27 cellular contexts compared by ENCODE assay signal in the genomic region with DNA sequence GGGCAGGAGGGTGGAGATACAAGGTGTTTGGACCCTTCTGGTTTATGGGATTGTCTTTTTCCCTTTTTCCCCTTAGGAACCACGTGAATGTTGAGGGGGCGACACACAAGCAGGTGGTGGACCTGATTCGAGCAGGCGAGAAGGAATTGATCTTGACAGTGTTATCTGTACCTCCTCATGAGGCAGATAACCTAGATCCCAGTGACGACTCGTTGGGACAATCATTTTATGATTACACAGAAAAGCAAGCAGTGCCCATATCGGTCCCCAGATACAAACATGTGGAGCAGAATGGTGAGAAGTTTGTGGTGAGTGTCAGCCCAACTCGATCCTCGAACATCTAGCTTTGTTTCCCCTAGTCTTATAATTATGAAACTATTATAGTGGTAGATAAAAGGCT. TPM values are rescaled to one million over a fixed set of nuclear protein-coding genes. Genes with fewer than 3 reads are reported as not detected.
DNase-seq lines count a peak whose midpoint lies in the region; ATAC-seq, FAIRE-seq and TF ChIP-seq lines count a peak whose summit lies in the region.
"Had no signal": no experiment of that assay in that cellular context is flagged by ENCODE, and none has a peak within 500 bp of the region (broad histone marks: within the 10 kb centered on the region; RNA-seq: fewer than 3 reads in every experiment).

No MANE protein-coding gene starts in this region.

- no peak overlapping the region for H4K5ac ChIP-seq in mesendoderm (ENCODE audit: low read length)

- WGBS in A549 (ENCODE audit: missing lambda C conversion rate), result 58% methylated on average over 9 of the region's 9 CpGs
- WGBS in mesendoderm (ENCODE audit: extremely low coverage, insufficient coverage, low lambda C conversion rate), result no CpG with 5 or more reads among the region's 9 CpGs

- H3K9ac ChIP-seq in mesendoderm (ENCODE audit: low read length), result no peak overlapping the region
- H3K9ac ChIP-seq: neural progenitor cell had no signal

- H3K27ac ChIP-seq in A549 (peak overlapping the region; percentile 31 to 69), mesendoderm (ENCODE audit: low read depth, low read length) (no peak overlapping the region)
- H3K27ac ChIP-seq: 22Rv1, neural progenitor cell, prostate gland had no signal

- H3K9me3 ChIP-seq in A549, result no peaks in the 10 kb centered on the region
- H3K9me3 ChIP-seq: prostate gland had no signal

- no peak overlapping the region for H2BK120ac ChIP-seq in mesendoderm (ENCODE audit: low read depth, low read length)

- no peak overlapping the region for H3K56ac ChIP-seq in mesendoderm (ENCODE audit: low read length)

- no peak for TF ChIP-seq CTCF in A549 (IDR thresholded peaks at IDR 0.05)
- TF ChIP-seq CTCF in chondrocyte (IDR thresholded peaks at IDR 0.05), result no peak

- FAIRE-seq in A549 (lab: Jason Lieb, UNC), result no peak
- FAIRE-seq: D721Med, kidney had no signal

- CTCF ChIA-PET in A549 (lab: Yijun Ruan, JAX), result interaction anchor here (1.3 to 2.1 kb wide), 3 partner anchors 10 to 96 kb away, joined by 3 to 6 read pairs (median 4); no protein-coding TSS in a partner anchor
- CTCF ChIA-PET in activated naive CD4-positive, alpha-beta T cell treated with anti-CD3 and anti-CD28 coated beads, Interleukin-2, amount 10 ng/mL, durations not matched to agents 7 days and 5 days (lab: Charles Lee), result no interaction called here

- no peak overlapping the region for H3K23ac ChIP-seq in mesendoderm (ENCODE audit: low read length)

- H3K27me3 Mint-ChIP-seq in chondrocyte (ENCODE audit: low read depth), result no peaks in the 10 kb centered on the region
- H3K27me3 Mint-ChIP-seq in activated naive CD4-positive, alpha-beta T cell treated with anti-CD3 and anti-CD28 coated beads, Interleukin-2, amount 10 ng/mL, durations not matched to agents 7 days and 5 days, result no peaks in the 10 kb centered on the region
- H3K27me3 Mint-ChIP-seq: activated CD8-positive, alpha-beta T cell treated with anti-CD3 and anti-CD28 coated beads for 36 hours; activated T-helper 17 cell treated with anti-CD3 and anti-CD28 coated beads, Interleukin-2, amount 50 U/mL, for 72 hours; stimulated activated naive CD8-positive, alpha-beta T cell treated with anti-CD3 and anti-CD28 coated beads, Interleukin-15, Interleukin-2, amounts not matched to agents 100 ng/mL and 50 ng/mL, for 24 hours had no signal

- H2AK5ac ChIP-seq in mesendoderm (ENCODE audit: low read length), result no peak overlapping the region

- no peak overlapping the region for H3K4ac ChIP-seq in mesendoderm (ENCODE audit: low read depth, low read length)

- POLR2A ChIA-PET in A549 (lab: Yijun Ruan, JAX), result no interaction called here

- no peak for TF ChIP-seq RAD21 in A549 (conservative IDR thresholded peaks at IDR 0.05 in 1 of 2, IDR thresholded peaks at IDR 0.05 in 1 of 2)

- no peak for TF ChIP-seq EP300 in A549 (IDR thresholded peaks at IDR 0.05)

- ATAC-seq in A549 (peak; percentile 24 to 70; a peak in 3 of 6 replicates), HG03378 (IDR thresholded peaks at IDR 0.05; ENCODE audit: unreplicated experiment) (no peak)
- ATAC-seq: activated CD8-positive, alpha-beta T cell treated with anti-CD3 and anti-CD28 coated beads for 36 hours; activated naive CD4-positive, alpha-beta T cell treated with anti-CD3 and anti-CD28 coated beads, Interleukin-2, amount 50 U/mL, for 72 hours; activated T-helper 17 cell treated with anti-CD3 and anti-CD28 coated beads, Interleukin-2, amount 50 U/mL, for 72 hours had no signal

- H4K8ac ChIP-seq in mesendoderm (ENCODE audit: low read depth, low read length), result no peak overlapping the region

- peaks cover 4% of the 10 kb centered on the region for H3K36me3 Mint-ChIP-seq in chondrocyte (ENCODE audit: low read depth)
- peaks cover 13% of the 10 kb centered on the region for H3K36me3 Mint-ChIP-seq in activated naive CD4-positive, alpha-beta T cell treated with anti-CD3 and anti-CD28 coated beads, Interleukin-2, amount 10 ng/mL, durations not matched to agents 7 days and 5 days

- no peak overlapping the region for H3K18ac ChIP-seq in mesendoderm (ENCODE audit: low read length)

- peaks cover 3% of the 10 kb centered on the region for H3K79me1 ChIP-seq in mesendoderm (ENCODE audit: low read length)

- peak overlapping the region; percentile 94 for H3K27ac Mint-ChIP-seq in chondrocyte (ENCODE audit: unreplicated experiment)
- H3K27ac Mint-ChIP-seq in activated naive CD4-positive, alpha-beta T cell treated with anti-CD3 and anti-CD28 coated beads, Interleukin-2, amount 10 ng/mL, durations not matched to agents 7 days and 5 days, result no peak overlapping the region
- H3K27ac Mint-ChIP-seq: activated naive CD4-positive, alpha-beta T cell treated with anti-CD3 and anti-CD28 coated beads, Interleukin-2, amount 50 U/mL, for 72 hours; activated T-helper 17 cell treated with anti-CD3 and anti-CD28 coated beads, Interleukin-2, amount 50 U/mL, for 72 hours; neural progenitor cell; stimulated activated naive CD8-positive, alpha-beta T cell treated with anti-CD3 and anti-CD28 coated beads, Interleukin-15, Interleukin-2, amounts not matched to agents 100 ng/mL and 50 ng/mL, for 24 hours; T-helper 1 cell treated with Interleukin-12 subunit alpha and Interleukin-12 subunit beta and Interleukin-4 antibody, amounts not matched to agents 30 μg/mL and 1 μg/mL, for 36 hours had no signal

- H2BK5ac ChIP-seq in mesendoderm (ENCODE audit: low read length), result no peak overlapping the region

- peaks cover 70% of the 10 kb centered on the region for H3K4me1 Mint-ChIP-seq in chondrocyte (ENCODE audit: low read depth)
- H3K4me1 Mint-ChIP-seq in activated naive CD4-positive, alpha-beta T cell treated with anti-CD3 and anti-CD28 coated beads, Interleukin-2, amount 10 ng/mL, durations not matched to agents 7 days and 5 days, result no peaks in the 10 kb centered on the region

- no peaks in the 10 kb centered on the region for H3K36me3 ChIP-seq in mesendoderm (ENCODE audit: control insufficient read depth, insufficient read depth, low read length)
- H3K36me3 ChIP-seq: neural progenitor cell, prostate gland had no signal

- peak overlapping the region; percentile 88 for H3K4me2 ChIP-seq in A549
- no peak overlapping the region for H3K4me2 ChIP-seq in mesendoderm (ENCODE audit: low read length)
- H3K4me2 ChIP-seq: neural progenitor cell had no signal

- no peaks in the 10 kb centered on the region for H3K27me3 ChIP-seq in mesendoderm (ENCODE audit: insufficient read depth, low read length, poor library complexity)
- H3K27me3 ChIP-seq: neural progenitor cell had no signal

- peak overlapping the region; percentile 27; the same call in 2 of the 3 replicates for H3K4me3 ChIP-seq in A549
- no peak overlapping the region for H3K4me3 ChIP-seq in mesendoderm (ENCODE audit: low read length)
- H3K4me3 ChIP-seq: lung, neural progenitor cell, prostate gland, SK-N-MC had no signal

- no peak for DNase-seq in A549 (ENCODE audit: low read depth in 1 of 2, low spot score in 1 of 2)
- peak; percentile 34 for DNase-seq in OCI-M1 (lab: John Stamatoyannopoulos, UW)
- DNase-seq in chondrocyte (ENCODE audit: low spot score), result no peak
- DNase-seq in mesendoderm, result peak; percentile 76
- DNase-seq in ureter (ENCODE audit: low spot score), result no peak
- no peak for DNase-seq in dedifferentiated amniotic fluid mesenchymal stem cell (ENCODE audit: extremely low spot score)
- DNase-seq in activated naive CD4-positive, alpha-beta T cell treated with anti-CD3 and anti-CD28 coated beads, Interleukin-2, amount 10 ng/mL, durations not matched to agents 7 days and 5 days, result no peak
- DNase-seq: activated CD4-positive, alpha-beta T cell treated with anti-CD3 and anti-CD28 coated beads for 1 hour; activated CD8-positive, alpha-beta T cell treated with anti-CD3 and anti-CD28 coated beads for 36 hours; anterior cingulate cortex; caudate nucleus; glutamatergic neuron; kidney; NCI-H1092 treated with DMSO at 0.1 percent for 48 hours; NCI-H1930; NCI-H526 treated with DMSO at 0.1 percent for 48 hours had no signal

- no peak overlapping the region for H3K4me3 Mint-ChIP-seq in chondrocyte (ENCODE audit: unreplicated experiment)
- no peak overlapping the region for H3K4me3 Mint-ChIP-seq in activated naive CD4-positive, alpha-beta T cell treated with anti-CD3 and anti-CD28 coated beads, Interleukin-2, amount 10 ng/mL, durations not matched to agents 7 days and 5 days
- H3K4me3 Mint-ChIP-seq: activated CD8-positive, alpha-beta T cell treated with anti-CD3 and anti-CD28 coated beads for 36 hours; activated T-helper 17 cell treated with anti-CD3 and anti-CD28 coated beads, Interleukin-2, amount 50 U/mL, for 72 hours; neural progenitor cell; stimulated activated naive CD8-positive, alpha-beta T cell treated with anti-CD3 and anti-CD28 coated beads, Interleukin-15, Interleukin-2, amounts not matched to agents 100 ng/mL and 50 ng/mL, for 24 hours; T-helper 1 cell treated with Interleukin-12 subunit alpha and Interleukin-12 subunit beta and Interleukin-4 antibody, amounts not matched to agents 30 μg/mL and 1 μg/mL, for 36 hours had no signal

- H3K9me3 Mint-ChIP-seq in chondrocyte (ENCODE audit: low read depth), result no peaks in the 10 kb centered on the region
- no peaks in the 10 kb centered on the region for H3K9me3 Mint-ChIP-seq in activated naive CD4-positive, alpha-beta T cell treated with anti-CD3 and anti-CD28 coated beads, Interleukin-2, amount 10 ng/mL, durations not matched to agents 7 days and 5 days
- H3K9me3 Mint-ChIP-seq: activated CD8-positive, alpha-beta T cell treated with anti-CD3 and anti-CD28 coated beads for 36 hours; activated naive CD4-positive, alpha-beta T cell treated with anti-CD3 and anti-CD28 coated beads, Interleukin-2, amount 50 U/mL, for 72 hours; activated T-helper 17 cell treated with anti-CD3 and anti-CD28 coated beads, Interleukin-2, amount 50 U/mL, for 72 hours; neural progenitor cell; stimulated activated naive CD8-positive, alpha-beta T cell treated with anti-CD3 and anti-CD28 coated beads, Interleukin-15, Interleukin-2, amounts not matched to agents 100 ng/mL and 50 ng/mL, for 24 hours; T-helper 1 cell treated with Interleukin-12 subunit alpha and Interleukin-12 subunit beta and Interleukin-4 antibody, amounts not matched to agents 30 μg/mL and 1 μg/mL, for 36 hours had no signal

- H2BK15ac ChIP-seq in mesendoderm (replicated peaks; ENCODE audit: low read depth), result no peak overlapping the region

- H3K4me1 ChIP-seq in A549, result peaks cover 43% of the 10 kb centered on the region
- H3K4me1 ChIP-seq in mesendoderm (ENCODE audit: control insufficient read depth, low read depth, low read length), result peaks cover 6% of the 10 kb centered on the region
- H3K4me1 ChIP-seq: prostate gland had no signal

- no peak for TF ChIP-seq POLR2A in A549 (IDR thresholded peaks at IDR 0.05; ENCODE audit: low read length)

- H3K79me2 ChIP-seq in mesendoderm (ENCODE audit: control insufficient read depth, insufficient read depth, low read length), result no peaks in the 10 kb centered on the region

RNA-seq across cellular contexts. Expression of a gene that starts 27.0 kb away (rescaled TPM):
- polyA plus RNA-seq in A549 (2011; rRNA removed) (29.1 and 30.5 TPM in 2 replicates), A549 (2017; fragmentation: RNase III; extraction: RNeasy Plus Mini Kit Qiagen cat#74134 plus additional on column Dnase treatment) (11.0 to 13.6 TPM (median 12.8 TPM) in 3 replicates)
- 8.9 and 11.6 TPM in 2 replicates for polyA plus RNA-seq in A549 (2012; cell fraction: cytosol; rRNA removed)
- polyA plus RNA-seq in A549 (2012; cell fraction: nucleus; rRNA removed), result 8.4 and 12.9 TPM in 2 replicates
- 39.5 and 44.8 TPM in 2 replicates for polyA minus RNA-seq in A549 (2011; rRNA and poly(A)+ RNA removed)
- total RNA-seq in chondrocyte (39.0 to 39.5 TPM (median 39.3 TPM) in 3 replicates), ureter (48.9 TPM)
- 19.3 TPM for polyA plus RNA-seq in mesendoderm (2013, experiment 1 of 2)
- polyA plus RNA-seq in mesendoderm (2013, experiment 2 of 2), result 19.3 TPM

Comparison
In these comparisons a context has a peak if more than half of its experiments do, and no peak if none do; other contexts are left out.
1. DNase-seq: peak in OCI-M1 (single experiment) and mesendoderm (single experiment); none in A549 (0 of 2), chondrocyte (single experiment), ureter (single experiment), dedifferentiated amniotic fluid mesenchymal stem cell (single experiment) and activated naive CD4-positive, alpha-beta T cell treated with anti-CD3 and anti-CD28 coated beads, Interleukin-2, amount 10 ng/mL, durations not matched to agents 7 days and 5 days (single experiment).